8 cellular contexts compared by ENCODE assay signal in genomic region chr20:63864545-63864977, GRCh38. TPM values are rescaled to one million over a fixed set of nuclear protein-coding genes. Genes with fewer than 3 reads are reported as not detected.
A peak's percentile ranks its signal among the peaks of the same experiment; 100 is the strongest.
DNase-seq lines count a peak whose midpoint lies in the region; ATAC-seq and TF ChIP-seq lines count a peak whose summit lies in the region.

No MANE protein-coding gene starts in this region.

- H3K27ac ChIP-seq in OCI-LY7 (ENCODE audit: low read depth, low read length, poor library complexity, severe bottlenecking) (peak overlapping the region; percentile 71), trophoblast cell (ENCODE audit: low read depth, low read length) (peak overlapping the region; percentile 82)

- H2AK5ac ChIP-seq in trophoblast cell (ENCODE audit: low read length), result peak overlapping the region; percentile 69

- H3K4me1 ChIP-seq in ES-I3 (ENCODE audit: insufficient read depth, low read length) (peaks cover 7% of the 10 kb centered on the region; the same call in 1 of the 2 replicates), OCI-LY7 (ENCODE audit: insufficient read depth, low read length, poor library complexity, severe bottlenecking) (peaks cover 9% of the 10 kb centered on the region), trophoblast cell (ENCODE audit: control insufficient read depth in 1 of 2, insufficient read depth in 2 of 2, low read length in 2 of 2) (peaks cover 5 to 11% of the 10 kb centered on the region in 2 experiments)

- POLR2A ChIA-PET in OCI-LY7 (lab: Charles Lee), result interaction anchor here (1.0 to 1.2 kb wide), 2 partner anchors 78 to 171 kb away, joined by 4 read pairs; no protein-coding TSS in a partner anchor

- CTCF ChIA-PET in OCI-LY7 (lab: Charles Lee; ENCODE audit: unreplicated experiment), result no interaction called here

- H3K14ac ChIP-seq in trophoblast cell (ENCODE audit: low read length), result peak overlapping the region; percentile 86

- no peak for DNase-seq in OCI-LY7 (ENCODE audit: low spot score)
- DNase-seq in epithelial cell of esophagus (ENCODE audit: low read depth), result no peak
- no peak for DNase-seq in trophoblast cell
- DNase-seq in amygdala (lab: John Stamatoyannopoulos, UW), result no peak
- DNase-seq in NCI-H69 (lab: John Stamatoyannopoulos, UW), result no peak
- DNase-seq in NOMO-1 treated with DMSO at 0.1 percent for 48 hours (lab: John Stamatoyannopoulos, UW; ENCODE audit: unreplicated experiment), result no peak

- H3K79me2 ChIP-seq in OCI-LY7 (ENCODE audit: insufficient read depth, low read depth, low read length), result peaks cover 35% of the 10 kb centered on the region
- peaks cover 9% of the 10 kb centered on the region for H3K79me2 ChIP-seq in trophoblast cell (ENCODE audit: control insufficient read depth, insufficient read depth, low read length, poor library complexity)

- peak overlapping the region; percentile 91 for H4K91ac ChIP-seq in trophoblast cell (ENCODE audit: low read depth, low read length)

- H3K4ac ChIP-seq in trophoblast cell (ENCODE audit: low read depth, low read length), result peak overlapping the region; percentile 51

- H4K8ac ChIP-seq in trophoblast cell (ENCODE audit: low read depth, low read length), result peak overlapping the region; percentile 95

- no peak for ATAC-seq in HG03520 (IDR thresholded peaks at IDR 0.05; ENCODE audit: unreplicated experiment)

- H4K20me1 ChIP-seq in OCI-LY7 (ENCODE audit: insufficient read depth, low read length), result no peaks in the 10 kb centered on the region

- TSS peak; percentile 87 for BruUV-seq in OCI-LY7 (replicated peaks; lab: Mats Ljungman, UMichigan)

- intact Hi-C loops in OCI-LY7 (cut with micrococcal nuclease; ENCODE audit: unreplicated experiment), result loop anchor here (1.0 to 10.0 kb wide), 4 partner anchors 30 to 330 kb away; partner anchors contain the start of genes ARFRP1, DNAJC5 and PTK6

- no CpG with 5 or more reads among the region's 25 CpGs for WGBS in trophoblast cell (ENCODE audit: extremely low coverage, insufficient coverage, insufficient read length)

- peak overlapping the region; percentile 78 for H2BK5ac ChIP-seq in trophoblast cell (ENCODE audit: low read depth, low read length, poor library complexity)

- peaks cover 12% of the 10 kb centered on the region for H3K79me1 ChIP-seq in trophoblast cell (ENCODE audit: low read length)

- H3K36me3 ChIP-seq in ES-I3 (ENCODE audit: insufficient read depth, low read length) (peaks cover 9% of the 10 kb centered on the region), OCI-LY7 (ENCODE audit: insufficient read depth, low read length) (peaks cover 30% of the 10 kb centered on the region), trophoblast cell (ENCODE audit: control insufficient read depth in 1 of 2, insufficient read depth in 2 of 2, low read length in 2 of 2) (peaks cover 29% of the 10 kb centered on the region in 2 experiments)

- H4K12ac ChIP-seq in trophoblast cell (ENCODE audit: low read depth, low read length), result peak overlapping the region; percentile 92

- H3K4me2 ChIP-seq in OCI-LY7 (ENCODE audit: low read length), result peak overlapping the region; percentile 77
- peak overlapping the region; percentile 66 for H3K4me2 ChIP-seq in trophoblast cell (ENCODE audit: low read length)

- H3K9me3 ChIP-seq in ES-I3 (ENCODE audit: control insufficient read depth, insufficient read depth, low read length), result no peaks in the 10 kb centered on the region
- no peaks in the 10 kb centered on the region for H3K9me3 ChIP-seq in OCI-LY7 (ENCODE audit: low read length)
- H3K9me3 ChIP-seq in trophoblast cell (ENCODE audit: insufficient read depth, low read depth, low read length), result no peaks in the 10 kb centered on the region

- peak overlapping the region; percentile 26; the same call in 1 of the 2 replicates for H2AFZ ChIP-seq in OCI-LY7 (ENCODE audit: low read length)
- H2AFZ ChIP-seq in trophoblast cell (ENCODE audit: insufficient read depth, low read length, poor library complexity), result peak overlapping the region; percentile 74

- no peak overlapping the region for H3K23ac ChIP-seq in trophoblast cell (ENCODE audit: low read length)

- H3K4me3 ChIP-seq in OCI-LY7 (ENCODE audit: low read depth, low read length, poor library complexity, severe bottlenecking) (peak overlapping the region; percentile 88), epithelial cell of esophagus (ENCODE audit: low read length) (peak overlapping the region; percentile 79), trophoblast cell (ENCODE audit: low read depth, low read length) (peak overlapping the region; percentile 75)

- H3K9ac ChIP-seq in ES-I3 (ENCODE audit: low read depth, low read length) (peak overlapping the region; percentile 64), trophoblast cell (ENCODE audit: low read length) (peak overlapping the region; percentile 84)

- H3K18ac ChIP-seq in trophoblast cell (ENCODE audit: low read length), result peak overlapping the region; percentile 59

- no peaks in the 10 kb centered on the region for H3K9me2 ChIP-seq in OCI-LY7 (ENCODE audit: insufficient read depth, low read length)

- H2BK12ac ChIP-seq in trophoblast cell (ENCODE audit: low read length), result no peak overlapping the region

- H2BK120ac ChIP-seq in trophoblast cell (ENCODE audit: insufficient read depth, low read length, poor library complexity), result peak overlapping the region; percentile 69

- TF ChIP-seq CTCF in OCI-LY7 (conservative IDR thresholded peaks at IDR 0.05; ENCODE audit: low read length) (no peak), epithelial cell of esophagus (IDR thresholded peaks at IDR 0.05; ENCODE audit: insufficient read depth, low read depth, low read length, missing control alignments) (no peak)

- no peaks in the 10 kb centered on the region for H3K27me3 ChIP-seq in trophoblast cell (ENCODE audit: insufficient read depth, low read length)

RNA-seq across cellular contexts. Expression of gene TPD52L2, which starts 0.5 kb away (rescaled TPM):
- 27.2 and 28.6 TPM in 2 replicates for total RNA-seq in OCI-LY7 (2014; rRNA removed; shearing (Covaris generic))
- total RNA-seq in OCI-LY7 (2022), result 47.0 and 51.0 TPM in 2 replicates
- polyA plus RNA-seq in trophoblast cell (2013), result 67.0 and 68.3 TPM in 2 replicates

RNA-seq across cellular contexts. Expression of gene ABHD16B, which starts 3.3 kb away (rescaled TPM):
- total RNA-seq in OCI-LY7 (2014; rRNA removed; shearing (Covaris generic)), result not detected in 2 replicates
- 0.29 TPM in 1 of 2 replicates, not detected in the other for total RNA-seq in OCI-LY7 (2022)
- not detected in 2 replicates for polyA plus RNA-seq in trophoblast cell (2013)

RNA-seq across cellular contexts. Expression of gene DNAJC5, which starts 30.4 kb away (rescaled TPM):
- 23.5 and 27.7 TPM in 2 replicates for total RNA-seq in OCI-LY7 (2014; rRNA removed; shearing (Covaris generic))
- total RNA-seq in OCI-LY7 (2022), result 24.1 and 27.5 TPM in 2 replicates
- 24.9 and 25.0 TPM in 2 replicates for polyA plus RNA-seq in trophoblast cell (2013)

RNA-seq across cellular contexts. Expression of gene ZBTB46, which starts 33.5 kb away (rescaled TPM):
- 0.57 and 1.3 TPM in 2 replicates for total RNA-seq in OCI-LY7 (2014; rRNA removed; shearing (Covaris generic))
- total RNA-seq in OCI-LY7 (2022), result 0.67 and 1.1 TPM in 2 replicates
- polyA plus RNA-seq in trophoblast cell (2013), result 5.9 and 6.3 TPM in 2 replicates
